8 cellular contexts compared by ENCODE assay signal in genomic region chr1:206912445-206913095, GRCh38. TPM values are rescaled to one million over a fixed set of nuclear protein-coding genes. Genes with fewer than 3 reads are reported as not detected.
DNase-seq lines count a peak whose midpoint lies in the region; ATAC-seq and TF ChIP-seq lines count a peak whose summit lies in the region.

No MANE protein-coding gene starts in this region.

- TF ChIP-seq CTCF in CD14-positive monocyte (IDR thresholded peaks at IDR 0.05): peak; percentile 88
- peak; percentile 54 for TF ChIP-seq CTCF in GM20000 (IDR thresholded peaks at IDR 0.05; ENCODE audit: extremely low read depth, missing control alignments)
- peak; percentile 77 to 92 (median 88) for TF ChIP-seq CTCF in adrenal gland (IDR thresholded peaks at IDR 0.05)
- TF ChIP-seq CTCF in heart left ventricle (IDR thresholded peaks at IDR 0.05): peak; percentile 75 to 88 (median 86)
- peak; percentile 78 for TF ChIP-seq CTCF in progenitor cell of endocrine pancreas (IDR thresholded peaks at IDR 0.05; ENCODE audit: unreplicated experiment)

- intact Hi-C loops in CD14-positive monocyte (cut with micrococcal nuclease): loop anchor here (2.0 to 10.0 kb wide), 5 partner anchors 45 to 278 kb away; partner anchors contain the start of genes DYRK3 (in 2 of the 2), IL20 (in 2 of the 2) and FCAMR (in 1 of the 2)
- intact Hi-C loops in adrenal gland (cut with DNase I): loop anchor here (5.0 to 10.0 kb wide), 4 partner anchors 180 to 438 kb away; partner anchors contain the start of genes DYRK3 (in 2 of the 2) and IKBKE (in 1 of the 2)
- intact Hi-C loops in heart left ventricle (cut with DNase I): loop anchor here (1.0 to 10.0 kb wide), 24 partner anchors 48 to 428 kb away; partner anchors contain the start of genes EIF2D (in 3 of the 10) and IL20 (in 2 of the 10)

- peak overlapping the region in 2 of 7 donors; percentile 27 to 60 for H3K27ac Mint-ChIP-seq in CD14-positive monocyte
- H3K27ac Mint-ChIP-seq in progenitor cell of endocrine pancreas: no peak overlapping the region

- H3K27ac ChIP-seq in adrenal gland: no peak overlapping the region
- H3K27ac ChIP-seq in heart left ventricle: no peak overlapping the region

- H3K9me3 ChIP-seq in adrenal gland (replicated peaks in 1 of 3) (no peaks in the 10 kb centered on the region), heart left ventricle (no peaks in the 10 kb centered on the region)

- peaks cover 0 to 14% of the 10 kb centered on the region in 2 donors for H3K36me3 Mint-ChIP-seq in CD14-positive monocyte
- no peaks in the 10 kb centered on the region for H3K36me3 Mint-ChIP-seq in progenitor cell of endocrine pancreas (ENCODE audit: insufficient read depth)

- H3K36me3 ChIP-seq in adrenal gland (replicated peaks in 1 of 2): no peaks in the 10 kb centered on the region
- H3K36me3 ChIP-seq in heart left ventricle: no peaks in the 10 kb centered on the region

- DNase-seq in CD14-positive monocyte (ENCODE audit: low spot score) (peak; percentile 59), GM20000 (ENCODE audit: low spot score) (peak; percentile 83), NCI-H1417 treated with DMSO at 0.1 percent for 48 hours (lab: John Stamatoyannopoulos, UW) (peak; percentile 46), adrenal gland (peak; percentile 69 to 94 (median 79)), heart left ventricle (peak in 4 of 5 donors; percentile 50 to 73 (median 64)), progenitor cell of endocrine pancreas (ENCODE audit: low spot score, unreplicated experiment) (peak; percentile 49)

- H3K4me3 ChIP-seq in adrenal gland (no peak overlapping the region), heart left ventricle (no peak overlapping the region)

- peaks cover 24% of the 10 kb centered on the region for H3K4me1 Mint-ChIP-seq in CD14-positive monocyte
- H3K4me1 Mint-ChIP-seq in progenitor cell of endocrine pancreas (ENCODE audit: low read depth): peaks cover 4% of the 10 kb centered on the region

- H3K27me3 ChIP-seq in adrenal gland (peaks cover 10% of the 10 kb centered on the region), heart left ventricle (peaks cover 0 to 28% (median 10%) of the 10 kb centered on the region in 9 donors)

- no peak for TF ChIP-seq POLR2A in adrenal gland (IDR thresholded peaks at IDR 0.05)
- no peak for TF ChIP-seq POLR2A in heart left ventricle (IDR thresholded peaks at IDR 0.05)

- peaks cover 9 to 15% of the 10 kb centered on the region in 2 donors for H3K4me1 ChIP-seq in adrenal gland (replicated peaks in 1 of 2)
- peaks cover 0 to 25% (median 11%) of the 10 kb centered on the region in 12 donors for H3K4me1 ChIP-seq in heart left ventricle

- H3K27me3 Mint-ChIP-seq in CD14-positive monocyte (ENCODE audit: low read depth in 3 of 3): peaks cover 35 to 52% (median 40%) of the 10 kb centered on the region in 3 donors
- peaks cover 78% of the 10 kb centered on the region for H3K27me3 Mint-ChIP-seq in progenitor cell of endocrine pancreas

- H3K4me3 Mint-ChIP-seq in CD14-positive monocyte: no peak overlapping the region
- H3K4me3 Mint-ChIP-seq in progenitor cell of endocrine pancreas (ENCODE audit: low read depth): no peak overlapping the region

- 18 to 23% (median 19%) methylated on average over 5 to 7 of the region's 7 CpGs for WGBS in adrenal gland, 4 donors
- 20 to 25% (median 23%) methylated on average over 7 of the region's 7 CpGs for WGBS in heart left ventricle, 4 donors

- H3K9me3 Mint-ChIP-seq in CD14-positive monocyte: peaks cover 0 to 19% (median 2%) of the 10 kb centered on the region in 7 donors
- H3K9me3 Mint-ChIP-seq in progenitor cell of endocrine pancreas (ENCODE audit: low read depth): no peaks in the 10 kb centered on the region

- ATAC-seq in SK-N-SH treated with all-trans-retinoic acid at 6 μM for 48 hours: peak; percentile 81
- peak; percentile 60 to 76 (median 64) for ATAC-seq in heart left ventricle
- ATAC-seq in HG02588 (IDR thresholded peaks at IDR 0.05; ENCODE audit: unreplicated experiment): no peak

TF ChIP-seq in SK-N-SH treated with all-trans-retinoic acid at 6 μM for 48 hours, 23 proteins besides CTCF, POLR2A, EP300 and RAD21:
- TF ChIP-seq PPARA (CRISPR knock-in tag; IDR thresholded peaks at IDR 0.05; ENCODE audit: borderline replicate concordance): no peak
- no peak for TF ChIP-seq TOX (CRISPR knock-in tag; IDR thresholded peaks at IDR 0.05; ENCODE audit: borderline replicate concordance)
- TF ChIP-seq, protein P1, sequence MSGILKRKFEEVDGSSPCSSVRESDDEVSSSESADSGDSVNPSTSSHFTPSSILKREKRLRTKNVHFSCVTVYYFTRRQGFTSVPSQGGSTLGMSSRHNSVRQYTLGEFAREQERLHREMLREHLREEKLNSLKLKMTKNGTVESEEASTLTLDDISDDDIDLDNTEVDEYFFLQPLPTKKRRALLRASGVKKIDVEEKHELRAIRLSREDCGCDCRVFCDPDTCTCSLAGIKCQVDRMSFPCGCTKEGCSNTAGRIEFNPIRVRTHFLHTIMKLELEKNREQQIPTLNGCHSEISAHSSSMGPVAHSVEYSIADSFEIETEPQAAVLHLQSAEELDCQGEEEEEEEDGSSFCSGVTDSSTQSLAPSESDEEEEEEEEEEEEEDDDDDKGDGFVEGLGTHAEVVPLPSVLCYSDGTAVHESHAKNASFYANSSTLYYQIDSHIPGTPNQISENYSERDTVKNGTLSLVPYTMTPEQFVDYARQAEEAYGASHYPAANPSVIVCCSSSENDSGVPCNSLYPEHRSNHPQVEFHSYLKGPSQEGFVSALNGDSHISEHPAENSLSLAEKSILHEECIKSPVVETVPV (CRISPR knock-in tag; IDR thresholded peaks at IDR 0.05): no peak
- TF ChIP-seq RARB (CRISPR knock-in tag; IDR thresholded peaks at IDR 0.05): no peak
- TF ChIP-seq ZFP30 (CRISPR knock-in tag; IDR thresholded peaks at IDR 0.05): no peak
- no peak for TF ChIP-seq TCF4 (CRISPR knock-in tag; IDR thresholded peaks at IDR 0.05; ENCODE audit: borderline replicate concordance)
- TF ChIP-seq ZNF8 (CRISPR knock-in tag; IDR thresholded peaks at IDR 0.05): no peak
- no peak for TF ChIP-seq CSDC2 (CRISPR knock-in tag; IDR thresholded peaks at IDR 0.05)
- TF ChIP-seq ZC3H10 (CRISPR knock-in tag; IDR thresholded peaks at IDR 0.05): no peak

RNA-seq across cellular contexts. Expression of gene FCMR, which starts 9.2 kb away (rescaled TPM):
- polyA plus RNA-seq in CD14-positive monocyte: 1 to 10 TPM; 2.2 to 3.0 TPM
- 1 to 10 TPM in 5 of 8 donors, under 1 TPM in 2, not detected in 1; 0.43 to 3.0 (median 1.6) TPM for total RNA-seq in adrenal gland
- polyA plus RNA-seq in adrenal gland: 1 to 10 TPM in 2 of 3 donors, under 1 TPM in 1; 0.27 to 1.5 (median 1.2) TPM
- total RNA-seq in heart left ventricle: 10 to 100 TPM in 1 of 9 donors, 1 to 10 TPM in 8; 1.3 to 16.3 (median 3.2) TPM
- 1 to 10 TPM in 1 of 2 donors, under 1 TPM in 1; 0.99 to 4.0 TPM for polyA plus RNA-seq in heart left ventricle
- total RNA-seq in progenitor cell of endocrine pancreas: not detected in 2 replicates

RNA-seq across cellular contexts. Expression of gene IL24, which starts 15.3 kb away (rescaled TPM):
- polyA plus RNA-seq in CD14-positive monocyte (not detected), adrenal gland (not detected), heart left ventricle (1 to 10 TPM in 1 of 2 donors, not detected in 1; 1.6 TPM)
- total RNA-seq in adrenal gland (not detected), heart left ventricle (not detected), progenitor cell of endocrine pancreas (not detected in 2 replicates)

RNA-seq across cellular contexts. Expression of gene PIGR, which starts 33.7 kb away (rescaled TPM):
- not detected for polyA plus RNA-seq in CD14-positive monocyte
- 1 to 10 TPM in 3 of 8 donors, under 1 TPM in 3, not detected in 2; under 0.01 to 3.4 (median 1.1) TPM for total RNA-seq in adrenal gland
- under 1 TPM; 0.04 to 0.88 (median 0.10) TPM for polyA plus RNA-seq in adrenal gland
- total RNA-seq in heart left ventricle: under 1 TPM in 2 of 9 donors, not detected in 7; 0.42 to 0.49 TPM
- under 1 TPM; 0.04 to 0.64 TPM for polyA plus RNA-seq in heart left ventricle
- total RNA-seq in progenitor cell of endocrine pancreas: not detected in 2 replicates

RNA-seq across cellular contexts. Expression of gene IL20, which starts 47.1 kb away (rescaled TPM):
- polyA plus RNA-seq in CD14-positive monocyte (not detected), adrenal gland (under 1 TPM in 1 of 3 donors, not detected in 2; 0.13 TPM), heart left ventricle (not detected)
- total RNA-seq in adrenal gland (under 1 TPM in 2 of 8 donors, not detected in 6; 0.41 to 0.53 TPM), heart left ventricle (not detected), progenitor cell of endocrine pancreas (not detected in 2 replicates)

RNA-seq across cellular contexts. Expression of gene FCAMR, which starts 57.7 kb away (rescaled TPM):
- not detected for polyA plus RNA-seq in CD14-positive monocyte
- total RNA-seq in adrenal gland: not detected
- polyA plus RNA-seq in adrenal gland: not detected
- total RNA-seq in heart left ventricle: not detected
- not detected for polyA plus RNA-seq in heart left ventricle
- not detected in 2 replicates for total RNA-seq in progenitor cell of endocrine pancreas
